Comparison of ENCODE assay signal across 2 cellular contexts in the genomic region with DNA sequence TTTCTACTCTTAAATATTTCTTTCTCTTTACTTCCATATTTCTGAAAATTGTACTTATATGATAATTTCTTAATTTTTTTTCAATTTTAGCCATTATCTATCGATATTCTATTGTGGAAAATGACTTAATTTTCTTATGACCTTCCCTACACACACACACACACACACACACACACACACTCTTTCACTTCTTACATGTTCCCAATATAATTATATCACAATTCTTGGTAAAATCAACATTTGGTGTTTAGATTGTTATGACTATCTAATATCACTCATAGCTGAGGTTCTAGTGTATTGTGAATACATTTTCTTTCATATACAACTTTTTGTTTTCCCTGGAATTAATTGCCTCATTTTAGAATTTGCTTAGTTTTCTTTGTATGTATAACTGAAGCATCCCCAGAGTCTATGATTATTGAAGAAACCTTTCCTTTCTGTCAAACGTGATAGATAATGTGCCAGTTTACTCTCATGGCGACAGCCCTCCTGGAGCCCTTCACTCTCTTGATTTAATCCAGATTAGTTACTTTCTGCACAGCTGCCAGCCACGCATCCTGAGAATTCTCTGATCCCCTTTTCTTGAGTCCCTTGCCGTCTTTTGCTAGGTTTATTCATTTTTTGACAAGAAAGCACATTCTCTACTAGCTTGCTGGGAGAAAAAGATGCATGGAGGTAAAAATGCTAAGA.
TF ChIP-seq lines count a peak whose summit lies in the region.

No MANE protein-coding gene starts in this region.

TF ChIP-seq in IMR-90, 13 proteins besides CTCF, POLR2A, EP300 and RAD21:
- TF ChIP-seq CHD1 (IDR thresholded peaks at IDR 0.05; ENCODE audit: low read depth, low read length) (no peak), MAZ (IDR thresholded peaks at IDR 0.05; ENCODE audit: borderline replicate concordance, low read depth, low read length) (no peak), CEBPB (IDR thresholded peaks at IDR 0.05; ENCODE audit: low read depth, low read length) (no peak), RCOR1 (IDR thresholded peaks at IDR 0.05; ENCODE audit: insufficient replicate concordance, low read length) (no peak), SMC3 (IDR thresholded peaks at IDR 0.05; ENCODE audit: low read depth, low read length) (no peak), RFX5 (IDR thresholded peaks at IDR 0.05; ENCODE audit: low read depth, low read length) (no peak), NFE2L2 (IDR thresholded peaks at IDR 0.05; ENCODE audit: low read depth, low read length) (no peak), BHLHE40 (IDR thresholded peaks at IDR 0.05; ENCODE audit: low read depth, low read length) (no peak), FOS (IDR thresholded peaks at IDR 0.05; ENCODE audit: low read depth, low read length) (no peak), MAFK (IDR thresholded peaks at IDR 0.05; ENCODE audit: low read depth, low read length) (no peak), MXI1 (IDR thresholded peaks at IDR 0.05; ENCODE audit: borderline replicate concordance, low read depth, low read length) (no peak)
- TF ChIP-seq, protein P1, sequence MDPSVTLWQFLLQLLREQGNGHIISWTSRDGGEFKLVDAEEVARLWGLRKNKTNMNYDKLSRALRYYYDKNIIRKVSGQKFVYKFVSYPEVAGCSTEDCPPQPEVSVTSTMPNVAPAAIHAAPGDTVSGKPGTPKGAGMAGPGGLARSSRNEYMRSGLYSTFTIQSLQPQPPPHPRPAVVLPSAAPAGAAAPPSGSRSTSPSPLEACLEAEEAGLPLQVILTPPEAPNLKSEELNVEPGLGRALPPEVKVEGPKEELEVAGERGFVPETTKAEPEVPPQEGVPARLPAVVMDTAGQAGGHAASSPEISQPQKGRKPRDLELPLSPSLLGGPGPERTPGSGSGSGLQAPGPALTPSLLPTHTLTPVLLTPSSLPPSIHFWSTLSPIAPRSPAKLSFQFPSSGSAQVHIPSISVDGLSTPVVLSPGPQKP (IDR thresholded peaks at IDR 0.05; ENCODE audit: borderline replicate concordance, low read depth, low read length), result no peak
- TF ChIP-seq, protein P2, sequence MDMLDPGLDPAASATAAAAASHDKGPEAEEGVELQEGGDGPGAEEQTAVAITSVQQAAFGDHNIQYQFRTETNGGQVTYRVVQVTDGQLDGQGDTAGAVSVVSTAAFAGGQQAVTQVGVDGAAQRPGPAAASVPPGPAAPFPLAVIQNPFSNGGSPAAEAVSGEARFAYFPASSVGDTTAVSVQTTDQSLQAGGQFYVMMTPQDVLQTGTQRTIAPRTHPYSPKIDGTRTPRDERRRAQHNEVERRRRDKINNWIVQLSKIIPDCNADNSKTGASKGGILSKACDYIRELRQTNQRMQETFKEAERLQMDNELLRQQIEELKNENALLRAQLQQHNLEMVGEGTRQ (IDR thresholded peaks at IDR 0.05; ENCODE audit: low read depth, low read length), result no peak

TF ChIP-seq in neural cell, 6 proteins besides CTCF, POLR2A, EP300 and RAD21:
- TF ChIP-seq POLR2AphosphoS5 (IDR thresholded peaks at IDR 0.05) (peak; percentile 47), MXI1 (conservative IDR thresholded peaks at IDR 0.05; ENCODE audit: poor library complexity, severe bottlenecking) (no peak)
- TF ChIP-seq, protein P3, sequence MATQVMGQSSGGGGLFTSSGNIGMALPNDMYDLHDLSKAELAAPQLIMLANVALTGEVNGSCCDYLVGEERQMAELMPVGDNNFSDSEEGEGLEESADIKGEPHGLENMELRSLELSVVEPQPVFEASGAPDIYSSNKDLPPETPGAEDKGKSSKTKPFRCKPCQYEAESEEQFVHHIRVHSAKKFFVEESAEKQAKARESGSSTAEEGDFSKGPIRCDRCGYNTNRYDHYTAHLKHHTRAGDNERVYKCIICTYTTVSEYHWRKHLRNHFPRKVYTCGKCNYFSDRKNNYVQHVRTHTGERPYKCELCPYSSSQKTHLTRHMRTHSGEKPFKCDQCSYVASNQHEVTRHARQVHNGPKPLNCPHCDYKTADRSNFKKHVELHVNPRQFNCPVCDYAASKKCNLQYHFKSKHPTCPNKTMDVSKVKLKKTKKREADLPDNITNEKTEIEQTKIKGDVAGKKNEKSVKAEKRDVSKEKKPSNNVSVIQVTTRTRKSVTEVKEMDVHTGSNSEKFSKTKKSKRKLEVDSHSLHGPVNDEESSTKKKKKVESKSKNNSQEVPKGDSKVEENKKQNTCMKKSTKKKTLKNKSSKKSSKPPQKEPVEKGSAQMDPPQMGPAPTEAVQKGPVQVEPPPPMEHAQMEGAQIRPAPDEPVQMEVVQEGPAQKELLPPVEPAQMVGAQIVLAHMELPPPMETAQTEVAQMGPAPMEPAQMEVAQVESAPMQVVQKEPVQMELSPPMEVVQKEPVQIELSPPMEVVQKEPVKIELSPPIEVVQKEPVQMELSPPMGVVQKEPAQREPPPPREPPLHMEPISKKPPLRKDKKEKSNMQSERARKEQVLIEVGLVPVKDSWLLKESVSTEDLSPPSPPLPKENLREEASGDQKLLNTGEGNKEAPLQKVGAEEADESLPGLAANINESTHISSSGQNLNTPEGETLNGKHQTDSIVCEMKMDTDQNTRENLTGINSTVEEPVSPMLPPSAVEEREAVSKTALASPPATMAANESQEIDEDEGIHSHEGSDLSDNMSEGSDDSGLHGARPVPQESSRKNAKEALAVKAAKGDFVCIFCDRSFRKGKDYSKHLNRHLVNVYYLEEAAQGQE (IDR thresholded peaks at IDR 0.05; ENCODE audit: borderline replicate concordance), result no peak
